Comparison of ENCODE assay signal across 11 cellular contexts in genomic region chr6:37208793-37209192, GRCh38. TPM values are rescaled to one million over a fixed set of nuclear protein-coding genes. Genes with fewer than 3 reads are reported as not detected.
DNase-seq lines count a peak whose midpoint lies in the region; ATAC-seq lines count a peak whose summit lies in the region.
"Had no signal": no experiment of that assay in that cellular context is flagged by ENCODE, and none has a peak within 500 bp of the region (broad histone marks: within the 10 kb centered on the region; RNA-seq: fewer than 3 reads in every experiment).

No MANE protein-coding gene starts in this region.

- CTCF ChIA-PET in activated CD4-positive, alpha-beta memory T cell treated with anti-CD3 and anti-CD28 coated beads, Interleukin-2, amount 10 ng/mL, durations not matched to agents 7 days and 5 days (lab: Charles Lee): interaction anchor here (0.6 to 17.3 kb wide), 21 partner anchors 8 to 439 kb away, joined by 3 to 786 read pairs (median 11); partner anchors contain the start of genes C6orf89, MTCH1, PIM1 and TBC1D22B
- CTCF ChIA-PET in naive thymus-derived CD4-positive, alpha-beta T cell (lab: Charles Lee): interaction anchor here (0.9 to 21.5 kb wide), 20 partner anchors 9 to 592 kb away, joined by 3 to 639 read pairs (median 8); partner anchors contain the start of genes C6orf89, MTCH1 and PIM1

- H3K4me3 Mint-ChIP-seq in activated naive CD8-positive, alpha-beta T cell treated with anti-CD3 and anti-CD28 coated beads, Interleukin-2, amount 10 ng/mL, durations not matched to agents 7 days and 5 days: no peak overlapping the region
- H3K4me3 Mint-ChIP-seq in activated naive CD8-positive, alpha-beta T cell treated with anti-CD3 and anti-CD28 coated beads for 36 hours: no peak overlapping the region
- no peak overlapping the region for H3K4me3 Mint-ChIP-seq in activated CD4-positive, alpha-beta memory T cell treated with anti-CD3 and anti-CD28 coated beads, Interleukin-2, amount 10 ng/mL, durations not matched to agents 7 days and 5 days
- H3K4me3 Mint-ChIP-seq in naive thymus-derived CD4-positive, alpha-beta T cell: peak overlapping the region in 4 of 10 donors; percentile 12 to 68 (median 56)

- no peaks in the 10 kb centered on the region for H3K9me3 Mint-ChIP-seq in activated naive CD8-positive, alpha-beta T cell treated with anti-CD3 and anti-CD28 coated beads, Interleukin-2, amount 10 ng/mL, durations not matched to agents 7 days and 5 days
- H3K9me3 Mint-ChIP-seq in activated naive CD8-positive, alpha-beta T cell treated with anti-CD3 and anti-CD28 coated beads for 36 hours: no peaks in the 10 kb centered on the region
- H3K9me3 Mint-ChIP-seq in activated CD4-positive, alpha-beta memory T cell treated with anti-CD3 and anti-CD28 coated beads, Interleukin-2, amount 10 ng/mL, durations not matched to agents 7 days and 5 days: no peaks in the 10 kb centered on the region
- H3K9me3 Mint-ChIP-seq in naive thymus-derived CD4-positive, alpha-beta T cell: no peaks in the 10 kb centered on the region
- H3K9me3 Mint-ChIP-seq: CD4-positive, CD25-positive, alpha-beta regulatory T cell had no signal

- H3K36me3 Mint-ChIP-seq in activated naive CD8-positive, alpha-beta T cell treated with anti-CD3 and anti-CD28 coated beads, Interleukin-2, amount 10 ng/mL, durations not matched to agents 7 days and 5 days: peaks cover 3% of the 10 kb centered on the region
- H3K36me3 Mint-ChIP-seq in activated naive CD8-positive, alpha-beta T cell treated with anti-CD3 and anti-CD28 coated beads for 36 hours: peaks cover 2% of the 10 kb centered on the region
- H3K36me3 Mint-ChIP-seq in activated CD4-positive, alpha-beta memory T cell treated with anti-CD3 and anti-CD28 coated beads, Interleukin-2, amount 10 ng/mL, durations not matched to agents 7 days and 5 days (ENCODE audit: low read depth): no peaks in the 10 kb centered on the region
- H3K36me3 Mint-ChIP-seq in naive thymus-derived CD4-positive, alpha-beta T cell: peaks cover 0 to 7% (median 0%) of the 10 kb centered on the region in 5 donors
- H3K36me3 Mint-ChIP-seq: CD4-positive, CD25-positive, alpha-beta regulatory T cell had no signal

- peak overlapping the region; percentile 97 for H3K27ac Mint-ChIP-seq in activated naive CD8-positive, alpha-beta T cell treated with anti-CD3 and anti-CD28 coated beads, Interleukin-2, amount 10 ng/mL, durations not matched to agents 7 days and 5 days
- H3K27ac Mint-ChIP-seq in activated naive CD8-positive, alpha-beta T cell treated with anti-CD3 and anti-CD28 coated beads for 36 hours: no peak overlapping the region
- peak overlapping the region; percentile 85 for H3K27ac Mint-ChIP-seq in activated CD4-positive, alpha-beta memory T cell treated with anti-CD3 and anti-CD28 coated beads, Interleukin-2, amount 10 ng/mL, durations not matched to agents 7 days and 5 days
- H3K27ac Mint-ChIP-seq in naive thymus-derived CD4-positive, alpha-beta T cell: peak overlapping the region; percentile 88 to 96 (median 93)

- no peak overlapping the region for H3K4me3 ChIP-seq in naive thymus-derived CD4-positive, alpha-beta T cell (ENCODE audit: low read length)
- H3K4me3 ChIP-seq: SJSA1 had no signal

- H3K36me3 ChIP-seq in KOPT-K1 (ENCODE audit: insufficient read depth, low read length): no peaks in the 10 kb centered on the region
- H3K36me3 ChIP-seq in naive thymus-derived CD4-positive, alpha-beta T cell (ENCODE audit: control insufficient read depth in 2 of 3, insufficient read depth in 3 of 3, low read length in 3 of 3): no peaks in the 10 kb centered on the region
- H3K36me3 ChIP-seq: SJSA1 had no signal

- H3K4me1 ChIP-seq in naive thymus-derived CD4-positive, alpha-beta T cell (ENCODE audit: control insufficient read depth in 2 of 2, insufficient read depth in 2 of 2, low read length in 2 of 2): peaks cover 30 to 31% of the 10 kb centered on the region in 2 donors

- H3K27ac ChIP-seq in KOPT-K1 (ENCODE audit: low read depth, low read length, poor library complexity, severe bottlenecking): peak overlapping the region; percentile 85
- H3K27ac ChIP-seq in naive thymus-derived CD4-positive, alpha-beta T cell (ENCODE audit: low read depth, low read length): peak overlapping the region; percentile 56
- H3K27ac ChIP-seq: SJSA1 had no signal

- H3K4me1 Mint-ChIP-seq in activated naive CD8-positive, alpha-beta T cell treated with anti-CD3 and anti-CD28 coated beads, Interleukin-2, amount 10 ng/mL, durations not matched to agents 7 days and 5 days: peaks cover 56% of the 10 kb centered on the region
- peaks cover 54% of the 10 kb centered on the region for H3K4me1 Mint-ChIP-seq in activated naive CD8-positive, alpha-beta T cell treated with anti-CD3 and anti-CD28 coated beads for 36 hours
- peaks cover 59% of the 10 kb centered on the region for H3K4me1 Mint-ChIP-seq in activated CD4-positive, alpha-beta memory T cell treated with anti-CD3 and anti-CD28 coated beads, Interleukin-2, amount 10 ng/mL, durations not matched to agents 7 days and 5 days
- peaks cover 30 to 63% (median 56%) of the 10 kb centered on the region in 7 donors for H3K4me1 Mint-ChIP-seq in naive thymus-derived CD4-positive, alpha-beta T cell

- no peak for DNase-seq in activated naive CD8-positive, alpha-beta T cell treated with anti-CD3 and anti-CD28 coated beads, Interleukin-2, amount 10 ng/mL, durations not matched to agents 7 days and 5 days
- DNase-seq in activated naive CD8-positive, alpha-beta T cell treated with anti-CD3 and anti-CD28 coated beads for 36 hours: no peak
- DNase-seq in activated CD4-positive, alpha-beta memory T cell treated with anti-CD3 and anti-CD28 coated beads, Interleukin-2, amount 10 ng/mL, durations not matched to agents 7 days and 5 days: no peak
- no peak for DNase-seq in naive thymus-derived CD4-positive, alpha-beta T cell
- DNase-seq in stimulated activated CD4-positive, alpha-beta T cell treated with anti-CD3 and anti-CD28 coated beads, Interleukin-4, amount 100 ng/mL, for 1 hour: no peak
- DNase-seq: H7, NCI-H2081 treated with DMSO at 0.1 percent for 48 hours had no signal

- intact Hi-C loops in naive thymus-derived CD4-positive, alpha-beta T cell (cut with micrococcal nuclease): loop anchor here (1.0 to 2.0 kb wide), 7 partner anchors 18 to 442 kb away; no protein-coding TSS in a partner anchor

- H3K9me3 ChIP-seq in KOPT-K1 (ENCODE audit: insufficient read depth, low read length, poor library complexity, severe bottlenecking): no peaks in the 10 kb centered on the region
- no peaks in the 10 kb centered on the region for H3K9me3 ChIP-seq in naive thymus-derived CD4-positive, alpha-beta T cell (ENCODE audit: control insufficient read depth in 2 of 3, low read length in 3 of 3)
- H3K9me3 ChIP-seq: SJSA1 had no signal

- H3K27me3 ChIP-seq in naive thymus-derived CD4-positive, alpha-beta T cell (ENCODE audit: control insufficient read depth in 2 of 2, insufficient read depth in 2 of 2, low read length in 2 of 2): no peaks in the 10 kb centered on the region
- H3K27me3 ChIP-seq: SJSA1 had no signal

- no peak for ATAC-seq in activated naive CD8-positive, alpha-beta T cell treated with anti-CD3 and anti-CD28 coated beads, Interleukin-2, amount 10 ng/mL, durations not matched to agents 7 days and 5 days (ENCODE audit: low read depth)
- ATAC-seq in naive thymus-derived CD4-positive, alpha-beta T cell: no peak
- no peak for ATAC-seq in GM19397 (IDR thresholded peaks at IDR 0.05; ENCODE audit: unreplicated experiment)

- H3K27me3 Mint-ChIP-seq in activated naive CD8-positive, alpha-beta T cell treated with anti-CD3 and anti-CD28 coated beads, Interleukin-2, amount 10 ng/mL, durations not matched to agents 7 days and 5 days: no peaks in the 10 kb centered on the region
- H3K27me3 Mint-ChIP-seq in activated naive CD8-positive, alpha-beta T cell treated with anti-CD3 and anti-CD28 coated beads for 36 hours: no peaks in the 10 kb centered on the region
- no peaks in the 10 kb centered on the region for H3K27me3 Mint-ChIP-seq in activated CD4-positive, alpha-beta memory T cell treated with anti-CD3 and anti-CD28 coated beads, Interleukin-2, amount 10 ng/mL, durations not matched to agents 7 days and 5 days
- H3K27me3 Mint-ChIP-seq in naive thymus-derived CD4-positive, alpha-beta T cell: no peaks in the 10 kb centered on the region

- POLR2A ChIA-PET in activated naive CD8-positive, alpha-beta T cell treated with anti-CD3 and anti-CD28 coated beads, Interleukin-2, amount 10 ng/mL, durations not matched to agents 7 days and 5 days (lab: Charles Lee): interaction anchor here (1.1 to 15.5 kb wide), 11 partner anchors 15 to 223 kb away, joined by 4 to 571 read pairs (median 15); partner anchors contain the start of genes MTCH1 and PIM1
- POLR2A ChIA-PET in activated CD4-positive, alpha-beta memory T cell treated with anti-CD3 and anti-CD28 coated beads, Interleukin-2, amount 10 ng/mL, durations not matched to agents 7 days and 5 days (lab: Charles Lee): interaction anchor here (0.8 to 17.3 kb wide), 9 partner anchors 11 to 323 kb away, joined by 3 to 525 read pairs (median 6); partner anchors contain the start of genes C6orf89 and PIM1
- POLR2A ChIA-PET in naive thymus-derived CD4-positive, alpha-beta T cell (lab: Charles Lee): interaction anchor here (1.2 to 4.8 kb wide), 11 partner anchors 8 to 223 kb away, joined by 3 to 74 read pairs (median 8); partner anchors contain the start of genes MTCH1 and PIM1

RNA-seq across cellular contexts. Expression of gene PIM1, which starts 38.8 kb away (rescaled TPM):
- 100 to 1,000 TPM; 428 to 445 TPM for total RNA-seq in activated naive CD8-positive, alpha-beta T cell treated with anti-CD3 and anti-CD28 coated beads, Interleukin-2, amount 10 ng/mL, durations not matched to agents 7 days and 5 days
- 100 to 1,000 TPM; 166 to 168 TPM for total RNA-seq in activated naive CD8-positive, alpha-beta T cell treated with anti-CD3 and anti-CD28 coated beads for 36 hours
- total RNA-seq in activated CD4-positive, alpha-beta memory T cell treated with anti-CD3 and anti-CD28 coated beads, Interleukin-2, amount 10 ng/mL, durations not matched to agents 7 days and 5 days: 100 to 1,000 TPM; 497 to 505 TPM
- 100 to 1,000 TPM; 100 to 550 (median 172) TPM for total RNA-seq in naive thymus-derived CD4-positive, alpha-beta T cell
- polyA plus RNA-seq in naive thymus-derived CD4-positive, alpha-beta T cell: 100 to 1,000 TPM; 249 to 304 TPM

RNA-seq across cellular contexts. Expression of gene TBC1D22B, which starts 48.8 kb away (rescaled TPM):
- total RNA-seq in activated naive CD8-positive, alpha-beta T cell treated with anti-CD3 and anti-CD28 coated beads, Interleukin-2, amount 10 ng/mL, durations not matched to agents 7 days and 5 days: 10 to 100 TPM; 13.8 to 14.7 TPM
- 10 to 100 TPM; 13.0 to 13.9 TPM for total RNA-seq in activated naive CD8-positive, alpha-beta T cell treated with anti-CD3 and anti-CD28 coated beads for 36 hours
- total RNA-seq in activated CD4-positive, alpha-beta memory T cell treated with anti-CD3 and anti-CD28 coated beads, Interleukin-2, amount 10 ng/mL, durations not matched to agents 7 days and 5 days: 10 to 100 TPM; 16.5 TPM
- 10 to 100 TPM in 2 of 5 experiments, 1 to 10 TPM in 3; 8.3 to 23.5 (median 9.5) TPM for total RNA-seq in naive thymus-derived CD4-positive, alpha-beta T cell
- 10 to 100 TPM in 1 of 2 donors, 1 to 10 TPM in 1; 7.7 to 10.7 TPM for polyA plus RNA-seq in naive thymus-derived CD4-positive, alpha-beta T cell

RNA-seq across cellular contexts. Expression of gene TMEM217, which starts 49.2 kb away (rescaled TPM):
- total RNA-seq in activated naive CD8-positive, alpha-beta T cell treated with anti-CD3 and anti-CD28 coated beads, Interleukin-2, amount 10 ng/mL, durations not matched to agents 7 days and 5 days: 1 to 10 TPM; 1.4 to 2.0 TPM
- total RNA-seq in activated naive CD8-positive, alpha-beta T cell treated with anti-CD3 and anti-CD28 coated beads for 36 hours: 1 to 10 TPM; 3.5 to 4.9 TPM
- 1 to 10 TPM; 1.6 to 2.1 TPM for total RNA-seq in activated CD4-positive, alpha-beta memory T cell treated with anti-CD3 and anti-CD28 coated beads, Interleukin-2, amount 10 ng/mL, durations not matched to agents 7 days and 5 days
- total RNA-seq in naive thymus-derived CD4-positive, alpha-beta T cell: 1 to 10 TPM in 2 of 5 experiments, under 1 TPM in 1, not detected in 2; 0.78 to 2.8 (median 1.6) TPM
- polyA plus RNA-seq in naive thymus-derived CD4-positive, alpha-beta T cell: under 1 TPM; 0.28 to 0.34 TPM
